ENCODE assay signal across 1 cellular context in the genomic region with DNA sequence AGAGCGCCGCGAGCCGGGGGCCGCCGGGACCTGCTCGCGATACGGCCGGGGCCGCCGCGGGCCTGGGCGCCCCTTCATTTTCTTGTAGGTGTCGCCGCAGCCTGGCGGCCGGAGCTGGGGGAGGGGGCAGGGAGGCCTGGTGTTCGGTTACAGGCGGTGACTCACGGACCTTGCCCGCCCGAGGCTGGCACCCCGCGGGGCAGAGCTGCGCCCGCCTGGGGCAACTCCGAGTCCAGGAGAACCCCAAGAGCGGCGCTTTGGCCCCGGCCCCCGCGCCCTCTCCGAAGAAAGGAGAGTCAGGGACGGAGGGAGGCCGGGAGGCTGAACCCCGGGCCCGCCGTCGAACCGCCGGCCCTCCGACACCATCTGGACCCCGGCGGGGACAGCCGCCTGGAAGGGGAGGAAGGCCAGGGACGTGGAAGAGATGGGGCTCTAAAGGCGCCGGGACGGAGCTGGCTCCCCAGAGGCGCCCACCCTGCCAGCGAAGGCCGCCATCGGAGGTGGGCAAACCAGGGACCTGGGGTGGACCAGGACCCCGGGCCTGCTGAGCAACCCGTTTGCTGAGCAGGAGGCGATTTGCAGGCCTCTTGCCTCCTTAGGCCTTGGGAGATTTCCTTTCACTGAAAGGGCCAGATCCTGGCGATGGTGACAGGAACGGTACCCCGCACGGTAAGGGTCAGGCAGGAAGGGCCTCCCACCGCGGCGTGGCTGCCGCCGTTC.
A peak's percentile ranks its signal among the peaks of the same experiment; 100 is the strongest.
TF ChIP-seq lines count a peak whose summit lies in the region.

No MANE protein-coding gene starts in this region.

TF ChIP-seq in HEK293, 187 proteins besides CTCF, POLR2A, EP300 and RAD21 (continued from another document):
- TF ChIP-seq ZNF391 (tag by site-specific recombination; IDR thresholded peaks at IDR 0.05; ENCODE audit: borderline replicate concordance, low read depth), result no peak
- no peak for TF ChIP-seq ZNF155 (tag by site-specific recombination; IDR thresholded peaks at IDR 0.05)
- TF ChIP-seq REST (tag by site-specific recombination; IDR thresholded peaks at IDR 0.05), result no peak
- TF ChIP-seq PBX3 (CRISPR knock-in tag; IDR thresholded peaks at IDR 0.05), result no peak
- no peak for TF ChIP-seq ZNF530 (tag by site-specific recombination; IDR thresholded peaks at IDR 0.05; ENCODE audit: low read depth)
- TF ChIP-seq ZNF76 (tag by site-specific recombination; IDR thresholded peaks at IDR 0.05; ENCODE audit: borderline replicate concordance, low read depth), result no peak
- TF ChIP-seq ZNF211 (tag by site-specific recombination; IDR thresholded peaks at IDR 0.05; ENCODE audit: low read depth), result no peak
- no peak for TF ChIP-seq TRIM28 (IDR thresholded peaks at IDR 0.05; ENCODE audit: borderline replicate concordance, low read length)
- TF ChIP-seq ZNF473 (tag by site-specific recombination; IDR thresholded peaks at IDR 0.05), result no peak
- no peak for TF ChIP-seq ZBTB49 (tag by site-specific recombination; IDR thresholded peaks at IDR 0.05; ENCODE audit: low read depth)
- no peak for TF ChIP-seq ZNF239 (tag by site-specific recombination; IDR thresholded peaks at IDR 0.05)
- TF ChIP-seq ZNF623 (tag by site-specific recombination; IDR thresholded peaks at IDR 0.05), result no peak
- no peak for TF ChIP-seq ZNF169 (tag by site-specific recombination; IDR thresholded peaks at IDR 0.05)
- TF ChIP-seq ZNF626 (tag by site-specific recombination; IDR thresholded peaks at IDR 0.05), result 0 out of 2 replicates have a peak, but pooled peaks have one; percentile 23
- no peak for TF ChIP-seq ZSCAN4 (tag by site-specific recombination; IDR thresholded peaks at IDR 0.05)
- TF ChIP-seq ZFP3 (tag by site-specific recombination; IDR thresholded peaks at IDR 0.05; ENCODE audit: low read depth), result no peak
- TF ChIP-seq ZNF114 (tag by site-specific recombination; IDR thresholded peaks at IDR 0.05), result no peak
